ENCODE assay signal across 8 cellular contexts in genomic region chr5:132411382-132411925, GRCh38. TPM values are rescaled to one million over a fixed set of nuclear protein-coding genes. Genes with fewer than 3 reads are reported as not detected.
A peak's percentile ranks its signal among the peaks of the same experiment; 100 is the strongest.
DNase-seq lines count a peak whose midpoint lies in the region; ATAC-seq, FAIRE-seq and TF ChIP-seq lines count a peak whose summit lies in the region.

No MANE protein-coding gene starts in this region.

- ATAC-seq in HG02981 (IDR thresholded peaks at IDR 0.05; ENCODE audit: unreplicated experiment) (peak; percentile 2), GM18498 (IDR thresholded peaks at IDR 0.05; ENCODE audit: unreplicated experiment) (no peak)

- no peaks in the 10 kb centered on the region for H3K27me3 Mint-ChIP-seq in osteocyte (ENCODE audit: unreplicated experiment)

- H3K36me3 ChIP-seq in DOHH2 (ENCODE audit: control insufficient read depth, low read length) = no peaks in the 10 kb centered on the region
- no peaks in the 10 kb centered on the region for H3K36me3 ChIP-seq in fibroblast of lung (ENCODE audit: control insufficient read depth, insufficient read depth, low read length)

- peaks cover 4% of the 10 kb centered on the region; the same call in 1 of the 2 replicates for H3F3A ChIP-seq in DOHH2 (ENCODE audit: control insufficient read depth, insufficient read depth)

- peak; percentile 29 for DNase-seq in activated CD4-positive, alpha-beta T cell treated with anti-CD3 and anti-CD28 coated beads, Interleukin-2, amount 50 U/mL, for 1 hour
- DNase-seq in fibroblast of lung (ENCODE audit: low read depth in 2 of 2) = no peak
- DNase-seq in osteocyte (ENCODE audit: extremely low spot score, unreplicated experiment) = no peak
- DNase-seq in NCI-H2227 (lab: John Stamatoyannopoulos, UW; ENCODE audit: unreplicated experiment) = no peak
- DNase-seq in HTR-8/SVneo (ENCODE audit: insufficient read length, low spot score) = no peak

- no peak for TF ChIP-seq CTCF in DOHH2 (IDR thresholded peaks at IDR 0.05; ENCODE audit: low read depth, low read length, poor library complexity, severe bottlenecking)
- TF ChIP-seq CTCF in fibroblast of lung (conservative IDR thresholded peaks at IDR 0.05 in 1 of 2, IDR thresholded peaks at IDR 0.05 in 1 of 2; ENCODE audit: low read depth in 1 of 2, low read length in 2 of 2) = no peak
- TF ChIP-seq CTCF in osteocyte (IDR thresholded peaks at IDR 0.05) = no peak

- H3K79me2 ChIP-seq in DOHH2 (ENCODE audit: control insufficient read depth, low read length) = no peaks in the 10 kb centered on the region
- H3K79me2 ChIP-seq in fibroblast of lung (ENCODE audit: control insufficient read depth, insufficient read depth, low read length) = peaks cover 30% of the 10 kb centered on the region

- H3K27ac Mint-ChIP-seq in osteocyte (ENCODE audit: unreplicated experiment) = peak overlapping the region; percentile 96

- H3K4me1 ChIP-seq in DOHH2 (ENCODE audit: control insufficient read depth, low read length) = peaks cover 29% of the 10 kb centered on the region
- peaks cover 20% of the 10 kb centered on the region for H3K4me1 ChIP-seq in fibroblast of lung (ENCODE audit: control insufficient read depth, extremely low read depth, insufficient read depth, low read length)

- no peak for FAIRE-seq in HTR-8/SVneo (lab: Jason Lieb, UNC)

- H4K20me1 ChIP-seq in DOHH2 (ENCODE audit: control insufficient read depth, insufficient read depth, low read depth, low read length) (no peaks in the 10 kb centered on the region), fibroblast of lung (ENCODE audit: control insufficient read depth, extremely low read depth, insufficient read depth, low read length) (no peaks in the 10 kb centered on the region)

- H3K4me3 Mint-ChIP-seq in osteocyte (ENCODE audit: unreplicated experiment) = peak overlapping the region; percentile 80

- no peaks in the 10 kb centered on the region for H3K9me2 ChIP-seq in DOHH2 (replicated peaks; ENCODE audit: control insufficient read depth, low read length)

- H3K4me3 ChIP-seq in DOHH2 (ENCODE audit: low read length) (peak overlapping the region; percentile 72), fibroblast of lung (replicated peaks in 1 of 4; ENCODE audit: control extremely low read depth in 1 of 4, insufficient read depth in 1 of 4, low read depth in 3 of 4, low read length in 4 of 4) (peak overlapping the region; percentile 67 to 88 (median 72))

- peaks cover 63% of the 10 kb centered on the region for H3K4me1 Mint-ChIP-seq in osteocyte (ENCODE audit: unreplicated experiment)

- peaks cover 2% of the 10 kb centered on the region for H3K36me3 Mint-ChIP-seq in osteocyte (ENCODE audit: unreplicated experiment)

- H3K27me3 ChIP-seq in DOHH2 (ENCODE audit: control insufficient read depth, low read length) (peaks cover 19% of the 10 kb centered on the region), fibroblast of lung (ENCODE audit: control insufficient read depth, insufficient read depth, low read length) (no peaks in the 10 kb centered on the region)

- peaks cover 11% of the 10 kb centered on the region for H3K9me3 Mint-ChIP-seq in osteocyte (ENCODE audit: unreplicated experiment)

- H3K9me3 ChIP-seq in DOHH2 (ENCODE audit: control insufficient read depth, insufficient read depth, low read length) = no peaks in the 10 kb centered on the region
- no peaks in the 10 kb centered on the region for H3K9me3 ChIP-seq in fibroblast of lung (ENCODE audit: control insufficient read depth, insufficient read depth, low read depth, low read length)

- H3K4me2 ChIP-seq in DOHH2 (ENCODE audit: low read length) (peak overlapping the region; percentile 84), fibroblast of lung (ENCODE audit: extremely low read depth, insufficient read depth, low read length) (peak overlapping the region; percentile 99)

- no peak overlapping the region for H3K27ac ChIP-seq in DOHH2 (ENCODE audit: low read depth, low read length)
- peak overlapping the region; percentile 83 for H3K27ac ChIP-seq in fibroblast of lung (ENCODE audit: insufficient read depth, low read length)

- peak overlapping the region; percentile 45 for H2AFZ ChIP-seq in fibroblast of lung (ENCODE audit: low read length)

- peak overlapping the region; percentile 93 for H3K9ac ChIP-seq in fibroblast of lung (ENCODE audit: insufficient read depth, low read length)

RNA-seq across cellular contexts. Expression of gene SLC22A5, which starts 41.9 kb away (rescaled TPM):
- total RNA-seq in fibroblast of lung (7.7 and 8.8 TPM in 2 replicates), osteocyte (6.7 and 9.1 TPM in 2 replicates)
- 3.4 and 8.2 TPM in 2 replicates for polyA plus RNA-seq in fibroblast of lung
- 2.1 and 3.3 TPM in 2 replicates for polyA plus RNA-seq in fibroblast of lung (2012)
- 35.8 and 42.9 TPM in 2 replicates for polyA minus RNA-seq in fibroblast of lung (ENCODE audit: low replicate concordance)
